Comparison of ENCODE assay signal across 18 cellular contexts in the genomic region with DNA sequence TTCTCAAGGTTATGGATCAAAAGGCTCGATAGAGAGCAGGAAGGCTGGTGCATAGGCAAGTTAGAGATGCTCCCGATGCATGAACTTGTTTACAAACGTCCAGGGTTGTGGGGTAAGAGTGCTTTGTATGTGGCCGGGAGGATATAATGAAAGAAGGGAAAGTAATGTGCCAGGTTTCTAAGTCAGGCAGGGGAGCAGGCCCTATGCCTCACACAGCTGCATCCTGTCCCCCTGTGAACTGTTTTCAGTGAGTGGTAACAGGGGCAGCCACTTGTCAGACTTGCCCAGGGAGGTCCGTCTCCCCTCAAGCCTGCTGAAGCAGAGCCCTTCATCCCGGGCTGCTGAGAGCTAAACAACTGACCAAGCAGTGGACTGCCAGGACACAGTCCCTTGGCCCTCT. TPM values are rescaled to one million over a fixed set of nuclear protein-coding genes. Genes with fewer than 3 reads are reported as not detected.
A peak's percentile ranks its signal among the peaks of the same experiment; 100 is the strongest.
DNase-seq lines count a peak whose midpoint lies in the region; TF ChIP-seq lines count a peak whose summit lies in the region.
"Had no signal": no experiment of that assay in that cellular context is flagged by ENCODE, and none has a peak within 500 bp of the region (broad histone marks: within the 10 kb centered on the region; RNA-seq: fewer than 3 reads in every experiment).

No MANE protein-coding gene starts in this region.

- no peaks in the 10 kb centered on the region for H3K27me3 ChIP-seq in BLaER1 treated with 17β-estradiol and CSF1 and Interleukin-3, amounts not matched to agents 10 nM and 100 nM
- H3K27me3 ChIP-seq in HUES64 (ENCODE audit: insufficient read depth, low read length) (no peaks in the 10 kb centered on the region), neural progenitor cell (no peaks in the 10 kb centered on the region), uterus (no peaks in the 10 kb centered on the region)
- H3K27me3 ChIP-seq: brain microvascular endothelial cell had no signal

- DNase-seq in activated naive CD8-positive, alpha-beta T cell treated with anti-CD3 and anti-CD28 coated beads for 36 hours: no peak
- DNase-seq in neural progenitor cell (ENCODE audit: low spot score) (no peak), uterus (no peak), GF-D8 (lab: John Stamatoyannopoulos, UW) (no peak), nucleus accumbens (lab: John Stamatoyannopoulos, UW) (no peak)
- no peak for DNase-seq in activated CD4-positive, CD25-positive, alpha-beta regulatory T cell treated with anti-CD3 and anti-CD28 coated beads, Interleukin-2, amount 50 U/mL, for 72 hours
- DNase-seq: activated gamma-delta T cell treated with Interleukin-2 at 50 U/mL for 16 hours; brain microvascular endothelial cell; hypothalamus; NCI-H2107; NCI-H774; stimulated activated CD4-positive, alpha-beta T cell treated with anti-CD3 and anti-CD28 coated beads, Interleukin-1b, Interleukin-23, amount 100 ng/mL, for 48 hours; T-helper 17 cell had no signal

- H3K4me2 ChIP-seq in BLaER1 treated with 17β-estradiol and CSF1 and Interleukin-3, amounts not matched to agents 10 nM and 100 nM: peak overlapping the region; percentile 15 to 79 (median 63); a peak in 21 of 22 replicates
- peak overlapping the region; percentile 27 for H3K4me2 ChIP-seq in neural progenitor cell

- peak overlapping the region in 2 of 11 experiments; percentile 12 to 22; a peak in 3 of 22 replicates for H3K27ac ChIP-seq in BLaER1 treated with 17β-estradiol and CSF1 and Interleukin-3, amounts not matched to agents 10 nM and 100 nM
- H3K27ac ChIP-seq in HUES64 (ENCODE audit: low read depth, low read length): peak overlapping the region; percentile 34; the same call in 1 of the 2 replicates
- no peak overlapping the region for H3K27ac ChIP-seq in neural progenitor cell
- no peak overlapping the region for H3K27ac ChIP-seq in uterus
- H3K27ac ChIP-seq: brain microvascular endothelial cell had no signal

- no peaks in the 10 kb centered on the region for H3K36me3 ChIP-seq in BLaER1 treated with 17β-estradiol and CSF1 and Interleukin-3, amounts not matched to agents 10 nM and 100 nM
- no peaks in the 10 kb centered on the region; the same call in 1 of the 2 replicates for H3K36me3 ChIP-seq in HUES64 (ENCODE audit: insufficient read depth, low read length)
- H3K36me3 ChIP-seq in neural progenitor cell: no peaks in the 10 kb centered on the region
- no peaks in the 10 kb centered on the region for H3K36me3 ChIP-seq in uterus
- H3K36me3 ChIP-seq: brain microvascular endothelial cell had no signal

- no peak overlapping the region for H3K9ac ChIP-seq in BLaER1 treated with 17β-estradiol and CSF1 and Interleukin-3, amounts not matched to agents 10 nM and 100 nM
- H3K9ac ChIP-seq in HUES64 (ENCODE audit: low read depth, low read length): peak overlapping the region; percentile 2
- H3K9ac ChIP-seq in neural progenitor cell: no peak overlapping the region

- no peak for TF ChIP-seq CTCF in neural progenitor cell (IDR thresholded peaks at IDR 0.05)
- TF ChIP-seq CTCF in uterus (IDR thresholded peaks at IDR 0.05): no peak

- H2AFZ ChIP-seq in neural progenitor cell (replicated peaks): no peak overlapping the region

- no peaks in the 10 kb centered on the region for H3K9me3 ChIP-seq in BLaER1 treated with 17β-estradiol and CSF1 and Interleukin-3, amounts not matched to agents 10 nM and 100 nM (replicated peaks in 1 of 11)
- no peaks in the 10 kb centered on the region for H3K9me3 ChIP-seq in HUES64 (ENCODE audit: insufficient read depth, low read depth, low read length)
- no peaks in the 10 kb centered on the region for H3K9me3 ChIP-seq in neural progenitor cell (ENCODE audit: low read depth)
- no peaks in the 10 kb centered on the region for H3K9me3 ChIP-seq in uterus

- TF ChIP-seq POLR2A in uterus (IDR thresholded peaks at IDR 0.05): no peak

- H3K27ac Mint-ChIP-seq in activated naive CD8-positive, alpha-beta T cell treated with anti-CD3 and anti-CD28 coated beads for 36 hours: peak overlapping the region; percentile 63
- no peak overlapping the region for H3K27ac Mint-ChIP-seq in neural progenitor cell
- H3K27ac Mint-ChIP-seq: activated CD4-positive, alpha-beta memory T cell treated with anti-CD3 and anti-CD28 coated beads for 36 hours; T-helper 17 cell had no signal

- H3F3A ChIP-seq in neural progenitor cell (ENCODE audit: low read depth): peaks cover 6% of the 10 kb centered on the region

- no peaks in the 10 kb centered on the region; a peak in 1 of 22 replicates for H4K20me1 ChIP-seq in BLaER1 treated with 17β-estradiol and CSF1 and Interleukin-3, amounts not matched to agents 10 nM and 100 nM
- H4K20me1 ChIP-seq in neural progenitor cell (ENCODE audit: low read depth): no peaks in the 10 kb centered on the region

- no peak overlapping the region for H3K4me3 Mint-ChIP-seq in activated naive CD8-positive, alpha-beta T cell treated with anti-CD3 and anti-CD28 coated beads for 36 hours
- H3K4me3 Mint-ChIP-seq in neural progenitor cell: no peak overlapping the region
- H3K4me3 Mint-ChIP-seq: activated CD4-positive, alpha-beta memory T cell treated with anti-CD3 and anti-CD28 coated beads for 36 hours; T-helper 17 cell had no signal

- H3K36me3 Mint-ChIP-seq in activated naive CD8-positive, alpha-beta T cell treated with anti-CD3 and anti-CD28 coated beads for 36 hours: peaks cover 28% of the 10 kb centered on the region
- H3K36me3 Mint-ChIP-seq in neural progenitor cell: no peaks in the 10 kb centered on the region

- H3K4me1 Mint-ChIP-seq in activated naive CD8-positive, alpha-beta T cell treated with anti-CD3 and anti-CD28 coated beads for 36 hours: peaks cover 26% of the 10 kb centered on the region
- H3K4me1 Mint-ChIP-seq in neural progenitor cell: peaks cover 30% of the 10 kb centered on the region

- peaks cover 20 to 36% (median 23%) of the 10 kb centered on the region in 10 experiments for H3K4me1 ChIP-seq in BLaER1 treated with 17β-estradiol and CSF1 and Interleukin-3, amounts not matched to agents 10 nM and 100 nM
- peaks cover 36% of the 10 kb centered on the region for H3K4me1 ChIP-seq in HUES64 (ENCODE audit: insufficient read depth, low read length)
- peaks cover 32% of the 10 kb centered on the region for H3K4me1 ChIP-seq in neural progenitor cell
- no peaks in the 10 kb centered on the region for H3K4me1 ChIP-seq in uterus

- intact Hi-C loops in uterus (cut with DNase I; ENCODE audit: low total_unique reads): no loop called here

- H3K79me2 ChIP-seq in neural progenitor cell (ENCODE audit: low read depth): no peaks in the 10 kb centered on the region

- no peak overlapping the region for H3K4me3 ChIP-seq in BLaER1 treated with 17β-estradiol and CSF1 and Interleukin-3, amounts not matched to agents 10 nM and 100 nM
- H3K4me3 ChIP-seq in HUES64 (ENCODE audit: low read length) (no peak overlapping the region), neural progenitor cell (no peak overlapping the region), uterus (no peak overlapping the region)

- no peaks in the 10 kb centered on the region for H3K27me3 Mint-ChIP-seq in activated naive CD8-positive, alpha-beta T cell treated with anti-CD3 and anti-CD28 coated beads for 36 hours
- H3K27me3 Mint-ChIP-seq in neural progenitor cell (ENCODE audit: insufficient read depth, low read depth): peaks cover 2% of the 10 kb centered on the region
- H3K27me3 Mint-ChIP-seq: activated CD4-positive, alpha-beta memory T cell treated with anti-CD3 and anti-CD28 coated beads for 36 hours had no signal

- no peaks in the 10 kb centered on the region for H3K9me3 Mint-ChIP-seq in activated naive CD8-positive, alpha-beta T cell treated with anti-CD3 and anti-CD28 coated beads for 36 hours
- no peaks in the 10 kb centered on the region for H3K9me3 Mint-ChIP-seq in neural progenitor cell
- H3K9me3 Mint-ChIP-seq: activated CD4-positive, alpha-beta memory T cell treated with anti-CD3 and anti-CD28 coated beads for 36 hours had no signal

- WGBS in HUES64: 79% methylated on average over 6 of the region's 6 CpGs

RNA-seq across cellular contexts. Expression of a gene that starts 19.4 kb away (rescaled TPM):
- polyA plus RNA-seq in HUES64 (2013, experiment 1 of 2): 19.2 TPM
- polyA plus RNA-seq in HUES64 (2013, experiment 2 of 2): 20.2 TPM
- total RNA-seq in activated naive CD8-positive, alpha-beta T cell treated with anti-CD3 and anti-CD28 coated beads for 36 hours: 10 to 100 TPM; 18.6 to 19.6 TPM
- total RNA-seq in neural progenitor cell (ENCODE audit: low replicate concordance) (5.7 and 7.3 TPM in 2 replicates), uterus (1 to 10 TPM; 1.0 to 4.8 (median 2.0) TPM)
- total RNA-seq: M059J, myocyte had no signal
